In the genomic region with DNA sequence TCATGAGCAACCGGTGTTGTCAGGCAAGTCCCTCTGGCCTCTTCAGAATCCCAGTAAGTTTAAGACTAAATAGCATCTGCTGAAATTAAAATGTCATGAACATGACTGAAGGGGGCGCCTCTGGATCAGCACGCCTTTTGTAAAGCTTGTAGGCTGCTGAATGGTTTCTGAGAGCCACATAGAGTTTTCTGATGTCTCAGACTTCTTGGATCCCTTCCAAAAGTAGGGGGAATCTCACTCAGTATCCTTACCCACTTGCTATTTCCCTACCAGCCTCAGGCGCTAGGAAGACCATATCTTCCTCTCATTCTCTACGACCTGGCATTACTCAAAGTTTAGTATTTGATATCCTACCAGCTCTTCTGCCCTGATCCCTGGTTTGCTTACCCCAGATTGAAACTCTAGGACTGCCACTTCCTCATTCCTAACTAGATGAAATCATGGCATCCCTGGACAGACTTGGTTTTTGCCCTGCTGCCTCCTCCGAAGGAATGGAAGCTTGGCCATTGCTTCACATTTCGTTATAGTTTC, we compare ENCODE assay signal across 8 cellular contexts.
DNase-seq lines count a peak whose midpoint lies in the region; ATAC-seq, FAIRE-seq and TF ChIP-seq lines count a peak whose summit lies in the region.

No MANE protein-coding gene starts in this region.

- H3K4me2 ChIP-seq in K562 (ENCODE audit: insufficient read depth, low read length): no peak overlapping the region

- peak; percentile 90 for ATAC-seq in K562
- ATAC-seq in lower lobe of right lung: peak; percentile 39 to 52
- no peak for ATAC-seq in GM18907 (IDR thresholded peaks at IDR 0.05; ENCODE audit: unreplicated experiment)

- intact Hi-C loops in K562 (cut with micrococcal nuclease) (loop anchor here (1.0 to 10.0 kb wide), 3 partner anchors 171 to 323 kb away; no protein-coding TSS in a partner anchor), lower lobe of right lung (cut with DNase I) (no loop called here)

- H3K9me3 ChIP-seq in K562 (replicated peaks; ENCODE audit: control insufficient read depth, insufficient read depth, low read depth, low read length) (no peaks in the 10 kb centered on the region), lower lobe of right lung (no peaks in the 10 kb centered on the region)

- peak; percentile 53 for TF ChIP-seq CTCF in GM12865 (IDR thresholded peaks at IDR 0.05; ENCODE audit: insufficient read depth, low read depth, low read length, missing control alignments)
- TF ChIP-seq CTCF in K562 (IDR thresholded peaks at IDR 0.05 in 2 of 3, conservative IDR thresholded peaks at IDR 0.05 in 1 of 3; ENCODE audit: insufficient read depth in 2 of 3, low read depth in 1 of 3, low read length in 3 of 3): peak; percentile 50 to 64 (median 63)
- TF ChIP-seq CTCF in lower lobe of right lung (IDR thresholded peaks at IDR 0.05): peak; percentile 18

- CTCF ChIA-PET in K562 (lab: Yijun Ruan, JAX; ENCODE audit: low intra/inter-chr PET ratio): no interaction called here

- TF ChIP-seq POLR2A in K562 (conservative IDR thresholded peaks at IDR 0.05): no peak

- no peaks in the 10 kb centered on the region for H3K79me2 ChIP-seq in K562 (ENCODE audit: control insufficient read depth, insufficient read depth, low read length)

- no peak overlapping the region for H3K9ac ChIP-seq in K562 (ENCODE audit: insufficient read depth in 1 of 2, low read depth in 2 of 2, low read length in 2 of 2)

- BruUV-seq in K562 (replicated peaks; lab: Mats Ljungman, UMichigan): no TSS peak

- DNase-seq in A172 (ENCODE audit: low spot score) (peak; percentile 72), GM12865 (ENCODE audit: low read depth) (peak; percentile 79), HT-29 (ENCODE audit: low spot score) (peak; percentile 84), SK-N-DZ (ENCODE audit: low spot score) (peak; percentile 23), K562 (ENCODE audit: extremely low read depth in 1 of 4, low spot score in 3 of 4) (peak; percentile 9 to 72 (median 22)), lower lobe of right lung (peak; percentile 45), GF-D8 (lab: John Stamatoyannopoulos, UW) (no peak)

- in situ Hi-C loops in K562 (cut with MboI): loop anchor here (10.0 kb wide), 1 partner anchor 251 kb away; no protein-coding TSS in a partner anchor

- no peaks in the 10 kb centered on the region for H4K20me1 ChIP-seq in K562 (replicated peaks; ENCODE audit: control insufficient read depth, insufficient read depth, low read length)

- H3K27ac ChIP-seq in K562 (ENCODE audit: extremely low read depth, low read depth, low read length) (no peak overlapping the region), lower lobe of right lung (no peak overlapping the region)

- H3K9me1 ChIP-seq in K562 (ENCODE audit: control insufficient read depth, insufficient read depth, low read length): no peaks in the 10 kb centered on the region

- TF ChIP-seq EP300 in K562 (IDR thresholded peaks at IDR 0.05; ENCODE audit: low read length): no peak

- H3K4me3 ChIP-seq in GM12865 (ENCODE audit: low read depth, low read length) (no peak overlapping the region), K562 (no peak overlapping the region), lower lobe of right lung (no peak overlapping the region)

- H2AFZ ChIP-seq in K562 (ENCODE audit: low read depth, low read length): no peak overlapping the region

- H3K4me1 ChIP-seq in K562 (replicated peaks in 1 of 2; ENCODE audit: control insufficient read depth in 2 of 2, insufficient read depth in 2 of 2, low read length in 2 of 2) (peaks cover 0 to 8% of the 10 kb centered on the region in 2 experiments; a peak in 3 of 5 replicates), lower lobe of right lung (peaks cover 6% of the 10 kb centered on the region)

- peak; percentile 75 for FAIRE-seq in K562 (lab: Jason Lieb, UNC)

- POLR2A ChIA-PET in K562 (lab: Yijun Ruan, JAX): no interaction called here

- H3K27me3 ChIP-seq in K562 (ENCODE audit: control insufficient read depth in 2 of 2, insufficient read depth in 2 of 2, low read length in 2 of 2): no peaks in the 10 kb centered on the region
- H3K27me3 ChIP-seq in lower lobe of right lung (ENCODE audit: low read depth): no peaks in the 10 kb centered on the region

- no peaks in the 10 kb centered on the region for H3K36me3 ChIP-seq in K562 (ENCODE audit: control insufficient read depth, insufficient read depth, low read length)
- no peaks in the 10 kb centered on the region for H3K36me3 ChIP-seq in lower lobe of right lung

- 49% methylated on average over 7 of the region's 7 CpGs for WGBS in K562 (ENCODE audit: insufficient coverage, low coverage, missing lambda C conversion rate)

- peak; percentile 63 to 81 for TF ChIP-seq RAD21 in K562 (CRISPR knock-in tag; conservative IDR thresholded peaks at IDR 0.05 in 1 of 2, IDR thresholded peaks at IDR 0.05 in 1 of 2)

TF ChIP-seq in K562, 482 proteins besides CTCF, POLR2A, EP300 and RAD21:
- TF ChIP-seq ZNF408 (CRISPR knock-in tag; IDR thresholded peaks at IDR 0.05; ENCODE audit: low read depth) (no peak), ELF1 (tag; IDR thresholded peaks at IDR 0.05) (peak; percentile 39; the same call in 1 of the 2 replicates), MXI1 (IDR thresholded peaks at IDR 0.05; ENCODE audit: low read depth, low read length) (no peak), YBX1 (IDR thresholded peaks at IDR 0.05) (no peak), SPI1 (IDR thresholded peaks at IDR 0.05; ENCODE audit: borderline replicate concordance, low read depth, low read length) (peak; percentile 80), NFIC (IDR thresholded peaks at IDR 0.05) (peak; percentile 80), C11orf30 (IDR thresholded peaks at IDR 0.05; ENCODE audit: low read depth) (0 out of 2 replicates have a peak, but pooled peaks have one; percentile 20)
- TF ChIP-seq, protein P1, sequence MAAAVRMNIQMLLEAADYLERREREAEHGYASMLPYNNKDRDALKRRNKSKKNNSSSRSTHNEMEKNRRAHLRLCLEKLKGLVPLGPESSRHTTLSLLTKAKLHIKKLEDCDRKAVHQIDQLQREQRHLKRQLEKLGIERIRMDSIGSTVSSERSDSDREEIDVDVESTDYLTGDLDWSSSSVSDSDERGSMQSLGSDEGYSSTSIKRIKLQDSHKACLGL (CRISPR knock-in tag; IDR thresholded peaks at IDR 0.05; ENCODE audit: borderline replicate concordance, poor library complexity, severe bottlenecking): no peak
- TF ChIP-seq, protein P2, sequence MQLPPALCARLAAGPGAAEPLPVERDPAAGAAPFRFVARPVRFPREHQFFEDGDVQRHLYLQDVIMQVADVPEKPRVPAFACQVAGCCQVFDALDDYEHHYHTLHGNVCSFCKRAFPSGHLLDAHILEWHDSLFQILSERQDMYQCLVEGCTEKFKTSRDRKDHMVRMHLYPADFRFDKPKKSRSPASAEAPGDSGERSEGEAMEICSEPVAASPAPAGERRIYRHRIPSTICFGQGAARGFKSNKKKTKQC (CRISPR knock-in tag; IDR thresholded peaks at IDR 0.05): no peak
- TF ChIP-seq, protein P3, sequence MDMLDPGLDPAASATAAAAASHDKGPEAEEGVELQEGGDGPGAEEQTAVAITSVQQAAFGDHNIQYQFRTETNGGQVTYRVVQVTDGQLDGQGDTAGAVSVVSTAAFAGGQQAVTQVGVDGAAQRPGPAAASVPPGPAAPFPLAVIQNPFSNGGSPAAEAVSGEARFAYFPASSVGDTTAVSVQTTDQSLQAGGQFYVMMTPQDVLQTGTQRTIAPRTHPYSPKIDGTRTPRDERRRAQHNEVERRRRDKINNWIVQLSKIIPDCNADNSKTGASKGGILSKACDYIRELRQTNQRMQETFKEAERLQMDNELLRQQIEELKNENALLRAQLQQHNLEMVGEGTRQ (CRISPR knock-in tag; IDR thresholded peaks at IDR 0.05): no peak
- TF ChIP-seq, protein P4, sequence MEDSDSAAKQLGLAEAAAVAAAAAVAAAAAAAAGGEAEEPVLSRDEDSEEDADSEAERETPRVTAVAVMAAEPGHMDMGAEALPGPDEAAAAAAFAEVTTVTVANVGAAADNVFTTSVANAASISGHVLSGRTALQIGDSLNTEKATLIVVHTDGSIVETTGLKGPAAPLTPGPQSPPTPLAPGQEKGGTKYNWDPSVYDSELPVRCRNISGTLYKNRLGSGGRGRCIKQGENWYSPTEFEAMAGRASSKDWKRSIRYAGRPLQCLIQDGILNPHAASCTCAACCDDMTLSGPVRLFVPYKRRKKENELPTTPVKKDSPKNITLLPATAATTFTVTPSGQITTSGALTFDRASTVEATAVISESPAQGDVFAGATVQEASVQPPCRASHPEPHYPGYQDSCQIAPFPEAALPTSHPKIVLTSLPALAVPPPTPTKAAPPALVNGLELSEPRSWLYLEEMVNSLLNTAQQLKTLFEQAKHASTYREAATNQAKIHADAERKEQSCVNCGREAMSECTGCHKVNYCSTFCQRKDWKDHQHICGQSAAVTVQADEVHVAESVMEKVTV (CRISPR knock-in tag; IDR thresholded peaks at IDR 0.05): 0 out of 2 replicates have a peak, but pooled peaks have one; percentile 39
